ENCODE assay signal across 1 cellular context in the genomic region with DNA sequence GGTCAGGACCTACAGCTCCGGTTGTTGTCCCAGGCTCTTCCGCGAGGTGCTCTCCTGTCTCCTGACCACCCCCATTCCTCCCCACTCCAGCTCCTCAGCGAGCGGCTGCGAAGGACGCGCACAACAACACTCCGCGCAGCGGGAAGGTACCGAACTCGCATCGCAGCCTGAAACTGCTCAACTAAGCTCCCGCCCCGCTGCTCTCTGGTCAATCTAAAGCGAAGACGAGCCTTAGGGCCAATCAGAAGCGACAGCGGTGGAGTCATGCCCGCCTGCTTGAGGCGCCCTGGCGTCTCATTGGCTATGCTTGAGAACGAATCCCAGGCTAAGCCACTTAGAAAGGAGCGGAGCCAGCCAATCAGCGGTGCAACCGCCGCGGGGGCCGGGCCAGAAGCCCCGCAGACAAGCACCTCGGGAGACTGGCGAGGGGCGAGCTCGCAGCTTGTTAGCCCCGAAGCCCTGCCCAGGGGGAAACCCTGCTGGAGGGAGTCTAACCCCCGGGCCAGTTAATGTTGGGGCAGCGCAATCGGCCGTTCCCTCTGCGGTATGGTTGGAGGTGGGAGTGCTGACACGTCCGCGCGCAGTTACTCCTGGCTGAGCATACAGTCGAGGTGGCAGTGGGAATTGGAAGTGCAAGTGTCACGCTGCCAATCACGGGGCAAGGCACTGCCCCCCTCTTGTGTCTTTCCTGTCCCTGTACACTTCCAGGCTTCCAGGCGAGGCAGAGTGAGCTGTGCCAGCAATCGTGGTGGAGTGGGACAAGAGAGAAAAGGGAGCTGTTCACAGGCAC.
TF ChIP-seq lines count a peak whose summit lies in the region.

No MANE protein-coding gene starts in this region.

TF ChIP-seq in HEK293, 187 proteins besides CTCF, POLR2A, EP300 and RAD21 (continued from another document and continues in another):
- TF ChIP-seq REST (tag by site-specific recombination; IDR thresholded peaks at IDR 0.05) (peak; percentile 83), ZNF555 (tag by site-specific recombination; conservative IDR thresholded peaks at IDR 0.05) (no peak), ZNF792 (tag by site-specific recombination; IDR thresholded peaks at IDR 0.05) (peak; percentile 78), ZSCAN16 (tag by site-specific recombination; IDR thresholded peaks at IDR 0.05) (no peak), ZNF560 (tag by site-specific recombination; IDR thresholded peaks at IDR 0.05; ENCODE audit: borderline replicate concordance) (no peak), HOXD13 (CRISPR knock-in tag; IDR thresholded peaks at IDR 0.05; ENCODE audit: borderline replicate concordance) (no peak), ZNF292 (tag by site-specific recombination; IDR thresholded peaks at IDR 0.05; ENCODE audit: borderline replicate concordance, low read depth) (no peak), EGR2 (tag by site-specific recombination; IDR thresholded peaks at IDR 0.05; ENCODE audit: low read depth) (0 out of 2 replicates have a peak, but pooled peaks have one; percentile 25), ZIC2 (tag by site-specific recombination; IDR thresholded peaks at IDR 0.05) (peak; percentile 98), ZXDB (tag by site-specific recombination; IDR thresholded peaks at IDR 0.05) (peak; percentile 92), GLIS2 (tag by site-specific recombination; IDR thresholded peaks at IDR 0.05) (peak; percentile 99), ZNF747 (tag by site-specific recombination; IDR thresholded peaks at IDR 0.05) (no peak), ZNF433 (tag by site-specific recombination; IDR thresholded peaks at IDR 0.05; ENCODE audit: low read depth) (no peak), ZNF354C (tag by site-specific recombination; IDR thresholded peaks at IDR 0.05; ENCODE audit: borderline replicate concordance, low read depth) (no peak), ZNF416 (tag by site-specific recombination; IDR thresholded peaks at IDR 0.05) (no peak), ZSCAN30 (tag by site-specific recombination; IDR thresholded peaks at IDR 0.05) (no peak), ZNF248 (tag by site-specific recombination; IDR thresholded peaks at IDR 0.05) (no peak), ZNF324 (tag by site-specific recombination; IDR thresholded peaks at IDR 0.05) (0 out of 2 replicates have a peak, but pooled peaks have one; percentile 16), ZNF423 (tag by site-specific recombination; IDR thresholded peaks at IDR 0.05) (no peak), ZFP3 (tag by site-specific recombination; IDR thresholded peaks at IDR 0.05; ENCODE audit: low read depth) (no peak), ZNF274 (IDR thresholded peaks at IDR 0.05; ENCODE audit: low read length) (no peak), ZNF274 (tag by site-specific recombination; IDR thresholded peaks at IDR 0.05; ENCODE audit: borderline replicate concordance) (no peak), ZNF24 (tag by site-specific recombination; IDR thresholded peaks at IDR 0.05) (peak; percentile 73), ZNF10 (tag by site-specific recombination; IDR thresholded peaks at IDR 0.05) (no peak; the same call in 1 of the 2 replicates), ZNF530 (tag by site-specific recombination; IDR thresholded peaks at IDR 0.05; ENCODE audit: low read depth) (no peak), ZNF2 (tag by site-specific recombination; IDR thresholded peaks at IDR 0.05) (peak; percentile 94; the same call in 1 of the 2 replicates), ZNF266 (tag by site-specific recombination; IDR thresholded peaks at IDR 0.05; ENCODE audit: low read depth) (no peak), ZNF26 (tag by site-specific recombination; IDR thresholded peaks at IDR 0.05) (no peak), ZNF707 (tag by site-specific recombination; IDR thresholded peaks at IDR 0.05) (no peak), WT1 (tag by site-specific recombination; IDR thresholded peaks at IDR 0.05) (peak; percentile 34; the same call in 1 of the 2 replicates), ZNF629 (tag by site-specific recombination; IDR thresholded peaks at IDR 0.05) (peak; percentile 51), ZNF514 (tag by site-specific recombination; IDR thresholded peaks at IDR 0.05) (no peak), ZNF558 (tag by site-specific recombination; IDR thresholded peaks at IDR 0.05) (no peak), ZFP69B (tag by site-specific recombination; IDR thresholded peaks at IDR 0.05) (no peak; the same call in 1 of the 2 replicates), ZNF37A (tag by site-specific recombination; IDR thresholded peaks at IDR 0.05) (no peak), ZNF138 (tag by site-specific recombination; IDR thresholded peaks at IDR 0.05; ENCODE audit: borderline replicate concordance) (no peak)
- TF ChIP-seq, protein P1, sequence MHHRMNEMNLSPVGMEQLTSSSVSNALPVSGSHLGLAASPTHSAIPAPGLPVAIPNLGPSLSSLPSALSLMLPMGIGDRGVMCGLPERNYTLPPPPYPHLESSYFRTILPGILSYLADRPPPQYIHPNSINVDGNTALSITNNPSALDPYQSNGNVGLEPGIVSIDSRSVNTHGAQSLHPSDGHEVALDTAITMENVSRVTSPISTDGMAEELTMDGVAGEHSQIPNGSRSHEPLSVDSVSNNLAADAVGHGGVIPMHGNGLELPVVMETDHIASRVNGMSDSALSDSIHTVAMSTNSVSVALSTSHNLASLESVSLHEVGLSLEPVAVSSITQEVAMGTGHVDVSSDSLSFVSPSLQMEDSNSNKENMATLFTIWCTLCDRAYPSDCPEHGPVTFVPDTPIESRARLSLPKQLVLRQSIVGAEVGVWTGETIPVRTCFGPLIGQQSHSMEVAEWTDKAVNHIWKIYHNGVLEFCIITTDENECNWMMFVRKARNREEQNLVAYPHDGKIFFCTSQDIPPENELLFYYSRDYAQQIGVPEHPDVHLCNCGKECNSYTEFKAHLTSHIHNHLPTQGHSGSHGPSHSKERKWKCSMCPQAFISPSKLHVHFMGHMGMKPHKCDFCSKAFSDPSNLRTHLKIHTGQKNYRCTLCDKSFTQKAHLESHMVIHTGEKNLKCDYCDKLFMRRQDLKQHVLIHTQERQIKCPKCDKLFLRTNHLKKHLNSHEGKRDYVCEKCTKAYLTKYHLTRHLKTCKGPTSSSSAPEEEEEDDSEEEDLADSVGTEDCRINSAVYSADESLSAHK (tag by site-specific recombination; IDR thresholded peaks at IDR 0.05): peak; percentile 94
- TF ChIP-seq, protein P2, sequence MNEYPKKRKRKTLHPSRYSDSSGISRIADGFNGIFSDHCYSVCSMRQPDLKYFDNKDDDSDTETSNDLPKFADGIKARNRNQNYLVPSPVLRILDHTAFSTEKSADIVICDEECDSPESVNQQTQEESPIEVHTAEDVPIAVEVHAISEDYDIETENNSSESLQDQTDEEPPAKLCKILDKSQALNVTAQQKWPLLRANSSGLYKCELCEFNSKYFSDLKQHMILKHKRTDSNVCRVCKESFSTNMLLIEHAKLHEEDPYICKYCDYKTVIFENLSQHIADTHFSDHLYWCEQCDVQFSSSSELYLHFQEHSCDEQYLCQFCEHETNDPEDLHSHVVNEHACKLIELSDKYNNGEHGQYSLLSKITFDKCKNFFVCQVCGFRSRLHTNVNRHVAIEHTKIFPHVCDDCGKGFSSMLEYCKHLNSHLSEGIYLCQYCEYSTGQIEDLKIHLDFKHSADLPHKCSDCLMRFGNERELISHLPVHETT (tag by site-specific recombination; IDR thresholded peaks at IDR 0.05): no peak
- TF ChIP-seq, protein P3, sequence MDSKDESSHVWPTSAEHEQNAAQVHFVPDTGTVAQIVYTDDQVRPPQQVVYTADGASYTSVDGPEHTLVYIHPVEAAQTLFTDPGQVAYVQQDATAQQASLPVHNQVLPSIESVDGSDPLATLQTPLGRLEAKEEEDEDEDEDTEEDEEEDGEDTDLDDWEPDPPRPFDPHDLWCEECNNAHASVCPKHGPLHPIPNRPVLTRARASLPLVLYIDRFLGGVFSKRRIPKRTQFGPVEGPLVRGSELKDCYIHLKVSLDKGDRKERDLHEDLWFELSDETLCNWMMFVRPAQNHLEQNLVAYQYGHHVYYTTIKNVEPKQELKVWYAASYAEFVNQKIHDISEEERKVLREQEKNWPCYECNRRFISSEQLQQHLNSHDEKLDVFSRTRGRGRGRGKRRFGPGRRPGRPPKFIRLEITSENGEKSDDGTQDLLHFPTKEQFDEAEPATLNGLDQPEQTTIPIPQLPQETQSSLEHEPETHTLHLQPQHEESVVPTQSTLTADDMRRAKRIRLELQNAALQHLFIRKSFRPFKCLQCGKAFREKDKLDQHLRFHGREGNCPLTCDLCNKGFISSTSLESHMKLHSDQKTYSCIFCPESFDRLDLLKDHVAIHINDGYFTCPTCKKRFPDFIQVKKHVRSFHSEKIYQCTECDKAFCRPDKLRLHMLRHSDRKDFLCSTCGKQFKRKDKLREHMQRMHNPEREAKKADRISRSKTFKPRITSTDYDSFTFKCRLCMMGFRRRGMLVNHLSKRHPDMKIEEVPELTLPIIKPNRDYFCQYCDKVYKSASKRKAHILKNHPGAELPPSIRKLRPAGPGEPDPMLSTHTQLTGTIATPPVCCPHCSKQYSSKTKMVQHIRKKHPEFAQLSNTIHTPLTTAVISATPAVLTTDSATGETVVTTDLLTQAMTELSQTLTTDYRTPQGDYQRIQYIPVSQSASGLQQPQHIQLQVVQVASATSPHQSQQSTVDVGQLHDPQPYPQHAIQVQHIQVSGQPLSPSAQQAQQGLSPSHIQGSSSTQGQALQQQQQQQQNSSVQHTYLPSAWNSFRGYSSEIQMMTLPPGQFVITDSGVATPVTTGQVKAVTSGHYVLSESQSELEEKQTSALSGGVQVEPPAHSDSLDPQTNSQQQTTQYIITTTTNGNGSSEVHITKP (tag by site-specific recombination; IDR thresholded peaks at IDR 0.05): peak; percentile 94
- TF ChIP-seq, protein P4, sequence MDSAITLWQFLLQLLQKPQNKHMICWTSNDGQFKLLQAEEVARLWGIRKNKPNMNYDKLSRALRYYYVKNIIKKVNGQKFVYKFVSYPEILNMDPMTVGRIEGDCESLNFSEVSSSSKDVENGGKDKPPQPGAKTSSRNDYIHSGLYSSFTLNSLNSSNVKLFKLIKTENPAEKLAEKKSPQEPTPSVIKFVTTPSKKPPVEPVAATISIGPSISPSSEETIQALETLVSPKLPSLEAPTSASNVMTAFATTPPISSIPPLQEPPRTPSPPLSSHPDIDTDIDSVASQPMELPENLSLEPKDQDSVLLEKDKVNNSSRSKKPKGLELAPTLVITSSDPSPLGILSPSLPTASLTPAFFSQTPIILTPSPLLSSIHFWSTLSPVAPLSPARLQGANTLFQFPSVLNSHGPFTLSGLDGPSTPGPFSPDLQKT (IDR thresholded peaks at IDR 0.05; ENCODE audit: borderline replicate concordance, low read depth, low read length): no peak
- TF ChIP-seq, protein P5, sequence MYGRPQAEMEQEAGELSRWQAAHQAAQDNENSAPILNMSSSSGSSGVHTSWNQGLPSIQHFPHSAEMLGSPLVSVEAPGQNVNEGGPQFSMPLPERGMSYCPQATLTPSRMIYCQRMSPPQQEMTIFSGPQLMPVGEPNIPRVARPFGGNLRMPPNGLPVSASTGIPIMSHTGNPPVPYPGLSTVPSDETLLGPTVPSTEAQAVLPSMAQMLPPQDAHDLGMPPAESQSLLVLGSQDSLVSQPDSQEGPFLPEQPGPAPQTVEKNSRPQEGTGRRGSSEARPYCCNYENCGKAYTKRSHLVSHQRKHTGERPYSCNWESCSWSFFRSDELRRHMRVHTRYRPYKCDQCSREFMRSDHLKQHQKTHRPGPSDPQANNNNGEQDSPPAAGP (tag by site-specific recombination; IDR thresholded peaks at IDR 0.05): peak; percentile 72
- TF ChIP-seq, protein P6, sequence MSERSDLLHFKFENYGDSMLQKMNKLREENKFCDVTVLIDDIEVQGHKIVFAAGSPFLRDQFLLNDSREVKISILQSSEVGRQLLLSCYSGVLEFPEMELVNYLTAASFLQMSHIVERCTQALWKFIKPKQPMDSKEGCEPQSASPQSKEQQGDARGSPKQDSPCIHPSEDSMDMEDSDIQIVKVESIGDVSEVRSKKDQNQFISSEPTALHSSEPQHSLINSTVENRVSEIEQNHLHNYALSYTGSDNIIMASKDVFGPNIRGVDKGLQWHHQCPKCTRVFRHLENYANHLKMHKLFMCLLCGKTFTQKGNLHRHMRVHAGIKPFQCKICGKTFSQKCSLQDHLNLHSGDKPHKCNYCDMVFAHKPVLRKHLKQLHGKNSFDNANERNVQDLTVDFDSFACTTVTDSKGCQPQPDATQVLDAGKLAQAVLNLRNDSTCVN (tag by site-specific recombination; optimal IDR thresholded peaks at IDR 0.05): peak; percentile 76
